12 cellular contexts compared by ENCODE assay signal in genomic region chr2:43399515-43400245, GRCh38.
DNase-seq lines count a peak whose midpoint lies in the region; ATAC-seq and TF ChIP-seq lines count a peak whose summit lies in the region.
"Had no signal": no experiment of that assay in that cellular context is flagged by ENCODE, and none has a peak within 500 bp of the region (broad histone marks: within the 10 kb centered on the region; RNA-seq: fewer than 3 reads in every experiment).

No MANE protein-coding gene starts in this region.

- TF ChIP-seq CTCF in fibroblast of the aortic adventitia (IDR thresholded peaks at IDR 0.05; ENCODE audit: insufficient read depth, low read length) = no peak
- no peak for TF ChIP-seq CTCF in psoas muscle (IDR thresholded peaks at IDR 0.05)

- intact Hi-C loops in psoas muscle (cut with DNase I) = loop anchor here in 1 of 2 donors (10.0 kb wide), 1 partner anchor 115 kb away; no protein-coding TSS in a partner anchor

- H3K4me3 ChIP-seq in fibroblast of the aortic adventitia (ENCODE audit: low read depth, low read length) (no peak overlapping the region), psoas muscle (no peak overlapping the region)
- H3K4me3 ChIP-seq: dorsolateral prefrontal cortex had no signal

- peaks cover 21% of the 10 kb centered on the region for H3K4me1 ChIP-seq in psoas muscle

- peak overlapping the region; percentile 19 for H3K27ac ChIP-seq in psoas muscle
- H3K27ac ChIP-seq: dorsolateral prefrontal cortex had no signal

- DNase-seq in EL (peak; percentile 67), fibroblast of the aortic adventitia (ENCODE audit: low read depth) (peak; percentile 94), psoas muscle (no peak), NCI-H128 (lab: John Stamatoyannopoulos, UW; ENCODE audit: unreplicated experiment) (no peak), foreskin melanocyte (no peak)
- DNase-seq in stimulated activated CD4-positive, alpha-beta T cell treated with anti-CD3 and anti-CD28 coated beads, Interleukin-4, amount 100 ng/mL, for 4 hours = no peak
- DNase-seq: dorsolateral prefrontal cortex; NCI-H1694; stimulated activated CD4-positive, alpha-beta T cell treated with anti-CD3 and anti-CD28 coated beads, Interleukin-15, amount 100 ng/mL, for 24 hours had no signal

- H3K27me3 ChIP-seq in psoas muscle (ENCODE audit: insufficient read depth in 3 of 3, low read length in 2 of 3) = no peaks in the 10 kb centered on the region
- H3K27me3 ChIP-seq: dorsolateral prefrontal cortex had no signal

- no peaks in the 10 kb centered on the region for H3K9me3 ChIP-seq in psoas muscle

- WGBS in psoas muscle, 3 donors = 31 to 55% (median 47%) methylated on average over 4 of the region's 4 CpGs

- H3K36me3 ChIP-seq in psoas muscle (ENCODE audit: insufficient read depth in 1 of 2, low read depth in 1 of 2) = peaks cover 0 to 15% of the 10 kb centered on the region in 2 donors

- peak in 3 of 4 donors; percentile 38 to 58 (median 57) for ATAC-seq in psoas muscle
- ATAC-seq in GM21619 (IDR thresholded peaks at IDR 0.05; ENCODE audit: unreplicated experiment) = no peak
- ATAC-seq: left lobe of liver had no signal

TF ChIP-seq in PFSK-1, 5 proteins besides CTCF, POLR2A, EP300 and RAD21:
- no peak for TF ChIP-seq SIN3A (IDR thresholded peaks at IDR 0.05; ENCODE audit: borderline replicate concordance, insufficient read depth, low read length)
- TF ChIP-seq, protein P1, sequence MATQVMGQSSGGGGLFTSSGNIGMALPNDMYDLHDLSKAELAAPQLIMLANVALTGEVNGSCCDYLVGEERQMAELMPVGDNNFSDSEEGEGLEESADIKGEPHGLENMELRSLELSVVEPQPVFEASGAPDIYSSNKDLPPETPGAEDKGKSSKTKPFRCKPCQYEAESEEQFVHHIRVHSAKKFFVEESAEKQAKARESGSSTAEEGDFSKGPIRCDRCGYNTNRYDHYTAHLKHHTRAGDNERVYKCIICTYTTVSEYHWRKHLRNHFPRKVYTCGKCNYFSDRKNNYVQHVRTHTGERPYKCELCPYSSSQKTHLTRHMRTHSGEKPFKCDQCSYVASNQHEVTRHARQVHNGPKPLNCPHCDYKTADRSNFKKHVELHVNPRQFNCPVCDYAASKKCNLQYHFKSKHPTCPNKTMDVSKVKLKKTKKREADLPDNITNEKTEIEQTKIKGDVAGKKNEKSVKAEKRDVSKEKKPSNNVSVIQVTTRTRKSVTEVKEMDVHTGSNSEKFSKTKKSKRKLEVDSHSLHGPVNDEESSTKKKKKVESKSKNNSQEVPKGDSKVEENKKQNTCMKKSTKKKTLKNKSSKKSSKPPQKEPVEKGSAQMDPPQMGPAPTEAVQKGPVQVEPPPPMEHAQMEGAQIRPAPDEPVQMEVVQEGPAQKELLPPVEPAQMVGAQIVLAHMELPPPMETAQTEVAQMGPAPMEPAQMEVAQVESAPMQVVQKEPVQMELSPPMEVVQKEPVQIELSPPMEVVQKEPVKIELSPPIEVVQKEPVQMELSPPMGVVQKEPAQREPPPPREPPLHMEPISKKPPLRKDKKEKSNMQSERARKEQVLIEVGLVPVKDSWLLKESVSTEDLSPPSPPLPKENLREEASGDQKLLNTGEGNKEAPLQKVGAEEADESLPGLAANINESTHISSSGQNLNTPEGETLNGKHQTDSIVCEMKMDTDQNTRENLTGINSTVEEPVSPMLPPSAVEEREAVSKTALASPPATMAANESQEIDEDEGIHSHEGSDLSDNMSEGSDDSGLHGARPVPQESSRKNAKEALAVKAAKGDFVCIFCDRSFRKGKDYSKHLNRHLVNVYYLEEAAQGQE (IDR thresholded peaks at IDR 0.05; ENCODE audit: insufficient read depth in 1 of 2, low read depth in 2 of 2, low read length in 2 of 2) = peak; percentile 74 to 89
- TF ChIP-seq TAF1 (IDR thresholded peaks at IDR 0.05; ENCODE audit: borderline replicate concordance, insufficient read depth, low read length) = no peak
- TF ChIP-seq POLR2AphosphoS5 (IDR thresholded peaks at IDR 0.05; ENCODE audit: low read depth, low read length) = no peak

Comparison
In these comparisons a context has a peak if more than half of its experiments do, and no peak if none do; other contexts are left out.
1. DNase-seq: peak in EL (single experiment) and fibroblast of the aortic adventitia (single experiment); none in psoas muscle (0 of 2), NCI-H128 (single experiment), foreskin melanocyte (single experiment) and stimulated activated CD4-positive, alpha-beta T cell treated with anti-CD3 and anti-CD28 coated beads, Interleukin-4, amount 100 ng/mL, for 4 hours (0 of 2).